ENCODE assay signal across 30 cellular contexts in the genomic region with DNA sequence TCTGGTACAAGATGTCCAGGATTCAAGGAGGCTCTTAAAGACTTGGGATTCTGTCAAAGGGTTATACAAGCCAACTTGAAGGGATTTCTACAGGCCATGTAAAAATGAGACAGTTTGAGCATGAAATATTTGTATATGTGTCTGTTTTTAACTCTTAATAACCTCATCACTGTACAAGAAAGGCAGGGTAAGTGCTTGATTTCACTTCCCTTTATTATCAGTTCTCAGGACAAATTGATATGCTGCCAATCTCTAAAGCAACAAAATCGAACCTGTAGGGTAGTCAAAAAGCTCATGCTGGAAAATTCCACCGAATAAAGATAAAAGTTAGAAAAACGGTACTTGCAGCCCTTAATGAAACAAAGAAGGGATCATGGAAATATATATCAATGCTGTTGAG.
"Had no signal": no experiment of that assay in that cellular context is flagged by ENCODE, and none has a peak within 500 bp of the region (broad histone marks: within the 10 kb centered on the region; RNA-seq: fewer than 3 reads in every experiment).

No MANE protein-coding gene starts in this region.

- H3K27me3 Mint-ChIP-seq: dendritic cell treated with granulocyte-macrophage colony-stimulating factor and Interleukin-4, amounts not matched to agents 40 ng/mL and 50 ng/mL, for 4 days; memory B cell; naive thymus-derived CD4-positive, alpha-beta T cell; stimulated activated memory B cell treated with anti-CD40 and anti-IgM and Interleukin-4, amounts not matched to agents 10 μg/mL and 1 μg/mL and 100 μg/mL, for 72 hours; stimulated activated naive CD8-positive, alpha-beta T cell treated with anti-CD3 and anti-CD28 coated beads, Interleukin-15, Interleukin-2, amounts not matched to agents 100 ng/mL and 50 ng/mL, for 24 hours had no signal

- ATAC-seq: esophagus mucosa; gastroesophageal sphincter; heart left ventricle; left colon; left ventricle myocardium superior; lower lobe of right lung; naive thymus-derived CD4-positive, alpha-beta T cell; sciatic nerve; stimulated activated memory B cell treated with anti-CD40 and anti-IgM and Interleukin-4, amounts not matched to agents 10 μg/mL and 1 μg/mL and 100 μg/mL, for 72 hours had no signal

- H3K4me3 Mint-ChIP-seq: dendritic cell treated with granulocyte-macrophage colony-stimulating factor and Interleukin-4, amounts not matched to agents 40 ng/mL and 50 ng/mL, for 4 days; endodermal cell; memory B cell; naive thymus-derived CD4-positive, alpha-beta T cell; nephron; stimulated activated memory B cell treated with anti-CD40 and anti-IgM and Interleukin-4, amounts not matched to agents 10 μg/mL and 1 μg/mL and 100 μg/mL, for 72 hours; stimulated activated naive CD8-positive, alpha-beta T cell treated with anti-CD3 and anti-CD28 coated beads, Interleukin-15, Interleukin-2, amounts not matched to agents 100 ng/mL and 50 ng/mL, for 24 hours had no signal

- H2AFZ ChIP-seq: hepatocyte had no signal

- H3K9me3 ChIP-seq: colonic mucosa, gastroesophageal sphincter, heart left ventricle, lower lobe of right lung, prostate gland, right atrium auricular region, thoracic aorta, tibial nerve, upper lobe of left lung had no signal

- H3K27ac ChIP-seq: colonic mucosa, epithelial cell of prostate, gastroesophageal sphincter, heart left ventricle, lower lobe of right lung, prostate gland, right atrium auricular region, thoracic aorta, tibial nerve, upper lobe of left lung had no signal

- FAIRE-seq: urothelium cell line had no signal

- H3K4me1 Mint-ChIP-seq: memory B cell; naive thymus-derived CD4-positive, alpha-beta T cell; nephron; stimulated activated memory B cell treated with anti-CD40 and anti-IgM and Interleukin-4, amounts not matched to agents 10 μg/mL and 1 μg/mL and 100 μg/mL, for 72 hours had no signal

- H3K4me3 ChIP-seq: colonic mucosa, gastroesophageal sphincter, heart left ventricle, hepatocyte, lower lobe of right lung, prostate gland, right atrium auricular region, smooth muscle cell, thoracic aorta, tibial nerve, upper lobe of left lung had no signal

- H3K4me2 ChIP-seq: hepatocyte, smooth muscle cell had no signal

- H3K27ac Mint-ChIP-seq: dendritic cell treated with granulocyte-macrophage colony-stimulating factor and Interleukin-4, amounts not matched to agents 40 ng/mL and 50 ng/mL, for 4 days; endodermal cell; memory B cell; naive thymus-derived CD4-positive, alpha-beta T cell; nephron; stimulated activated memory B cell treated with anti-CD40 and anti-IgM and Interleukin-4, amounts not matched to agents 10 μg/mL and 1 μg/mL and 100 μg/mL, for 72 hours; stimulated activated naive CD8-positive, alpha-beta T cell treated with anti-CD3 and anti-CD28 coated beads, Interleukin-15, Interleukin-2, amounts not matched to agents 100 ng/mL and 50 ng/mL, for 24 hours had no signal

- DNase-seq: colonic mucosa; effector CD8-positive, alpha-beta T cell; endodermal cell; foreskin fibroblast; heart left ventricle; kidney glomerular epithelial cell; left colon; left ventricle myocardium superior; lower lobe of right lung; naive thymus-derived CD4-positive, alpha-beta T cell; nucleus accumbens; stimulated activated CD4-positive, alpha-beta T cell treated with anti-CD3 and anti-CD28 coated beads, Interleukin-2, amount 100 ng/mL, for 24 hours; stimulated activated CD4-positive, alpha-beta T cell treated with anti-CD3 and anti-CD28 coated beads, Interleukin-4, amount 100 ng/mL, for 24 hours; upper lobe of left lung had no signal

- H3K9me3 Mint-ChIP-seq: dendritic cell treated with granulocyte-macrophage colony-stimulating factor and Interleukin-4, amounts not matched to agents 40 ng/mL and 50 ng/mL, for 4 days; endodermal cell; memory B cell; naive thymus-derived CD4-positive, alpha-beta T cell; stimulated activated memory B cell treated with anti-CD40 and anti-IgM and Interleukin-4, amounts not matched to agents 10 μg/mL and 1 μg/mL and 100 μg/mL, for 72 hours; stimulated activated naive CD8-positive, alpha-beta T cell treated with anti-CD3 and anti-CD28 coated beads, Interleukin-15, Interleukin-2, amounts not matched to agents 100 ng/mL and 50 ng/mL, for 24 hours had no signal

- H3K27me3 ChIP-seq: colonic mucosa, gastroesophageal sphincter, heart left ventricle, hepatocyte, right atrium auricular region, tibial nerve, upper lobe of left lung had no signal

- H3K4me1 ChIP-seq: colonic mucosa, lower lobe of right lung, prostate gland, right atrium auricular region, tibial nerve, upper lobe of left lung had no signal
